Comparison of ENCODE assay signal across 19 cellular contexts in the genomic region with DNA sequence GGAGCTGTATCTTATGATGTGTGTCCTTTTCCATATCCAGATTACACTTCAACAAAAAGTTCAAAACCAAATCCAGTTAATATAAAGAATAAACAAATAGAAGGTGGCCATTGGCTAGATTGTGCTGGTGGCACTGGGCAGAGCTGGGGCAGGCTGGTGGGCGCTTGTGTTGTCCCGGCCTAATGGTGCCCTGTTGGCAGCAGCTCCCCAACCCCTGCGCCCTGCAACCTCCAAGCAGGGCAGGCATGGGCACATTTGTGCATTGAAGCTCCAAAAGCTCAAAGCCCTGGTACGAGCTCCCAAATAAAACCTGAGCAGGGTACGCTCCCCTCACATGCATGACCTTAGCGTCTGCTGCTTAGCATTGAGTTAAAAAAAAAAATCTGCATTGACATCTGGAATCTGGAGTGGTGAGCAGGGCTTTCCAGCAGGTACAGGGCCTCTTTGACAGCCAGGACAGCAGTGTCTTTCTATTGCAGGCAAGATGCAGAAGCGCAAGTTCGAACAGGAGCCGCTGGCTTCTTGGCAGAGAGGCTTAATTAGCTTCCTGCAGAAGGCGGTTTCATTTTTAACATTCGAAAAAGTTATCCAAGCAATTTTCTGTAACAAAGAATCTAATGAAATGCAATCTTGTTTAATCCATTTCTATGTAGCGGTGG. TPM values are rescaled to one million over a fixed set of nuclear protein-coding genes. Genes with fewer than 3 reads are reported as not detected.
DNase-seq lines count a peak whose midpoint lies in the region; ATAC-seq, FAIRE-seq and TF ChIP-seq lines count a peak whose summit lies in the region.
"Had no signal": no experiment of that assay in that cellular context is flagged by ENCODE, and none has a peak within 500 bp of the region (broad histone marks: within the 10 kb centered on the region; RNA-seq: fewer than 3 reads in every experiment).

No MANE protein-coding gene starts in this region.

- CTCF ChIA-PET in CD4-positive, alpha-beta T cell (lab: Charles Lee): no interaction called here

- no peaks in the 10 kb centered on the region for H3K36me3 Mint-ChIP-seq in T-helper 1 cell treated with Interleukin-12 subunit alpha and Interleukin-12 subunit beta and Interleukin-4 antibody, amounts not matched to agents 30 μg/mL and 1 μg/mL, for 36 hours (ENCODE audit: low read depth)
- H3K36me3 Mint-ChIP-seq in CD4-positive, alpha-beta T cell (ENCODE audit: low read depth): no peaks in the 10 kb centered on the region
- H3K36me3 Mint-ChIP-seq in activated T-helper 1 cell treated with anti-CD3 and anti-CD28 coated beads, Interleukin-12 subunit alpha, Interleukin-12 subunit beta, Interleukin-2, Interleukin-4 antibody, amounts not matched to agents 30 ng/mL and 10 ng/mL and 1 ng/mL, durations not matched to agents 14 hours and 24 hours and 36 hours (ENCODE audit: low read depth): no peaks in the 10 kb centered on the region

- no peaks in the 10 kb centered on the region for H3K9me3 ChIP-seq in CD4-positive, alpha-beta T cell (ENCODE audit: control insufficient read depth, low read length)
- H3K9me3 ChIP-seq in lower lobe of right lung (no peaks in the 10 kb centered on the region), kidney (ENCODE audit: control insufficient read depth in 1 of 2, low read length in 2 of 2) (no peaks in the 10 kb centered on the region)
- H3K9me3 ChIP-seq: A549, Caco-2 had no signal

- H3K36me3 ChIP-seq in lower lobe of right lung (no peaks in the 10 kb centered on the region), kidney (ENCODE audit: control insufficient read depth in 1 of 2, insufficient read depth in 2 of 2, low read length in 2 of 2) (no peaks in the 10 kb centered on the region)

- no peak for DNase-seq in T-helper 1 cell
- DNase-seq in CD4-positive, alpha-beta T cell: no peak
- DNase-seq in activated T-helper 1 cell treated with anti-CD3 and anti-CD28 coated beads, Interleukin-12 subunit alpha, Interleukin-12 subunit beta, Interleukin-2, Interleukin-4 antibody, amounts not matched to agents 30 ng/mL and 10 ng/mL and 1 ng/mL, durations not matched to agents 14 hours and 24 hours and 36 hours (ENCODE audit: low spot score): no peak
- no peak for DNase-seq in lower lobe of right lung
- DNase-seq in KBM-7: no peak
- DNase-seq in kidney: no peak
- no peak for DNase-seq in DMS79 treated with DMSO at 0.1 percent for 48 hours (lab: John Stamatoyannopoulos, UW)
- DNase-seq: Caco-2; hippocampal formation; NCI-H2107; SHP77; stimulated activated CD4-positive, alpha-beta T cell treated with anti-CD3 and anti-CD28 coated beads, Interleukin-4, amount 100 ng/mL, for 24 hours had no signal

- intact Hi-C loops in CD4-positive, alpha-beta T cell (cut with DNase I, micrococcal nuclease): no loop called here
- intact Hi-C loops in activated T-helper 1 cell treated with anti-CD3 and anti-CD28 coated beads, Interleukin-12 subunit alpha, Interleukin-12 subunit beta, Interleukin-2, Interleukin-4 antibody, amounts not matched to agents 30 ng/mL and 10 ng/mL and 1 ng/mL, durations not matched to agents 14 hours and 24 hours and 36 hours (cut with micrococcal nuclease): no loop called here
- intact Hi-C loops in lower lobe of right lung (cut with DNase I): no loop called here
- intact Hi-C loops in kidney (cut with DNase I): no loop called here

- peaks cover 2% of the 10 kb centered on the region for H3K4me1 Mint-ChIP-seq in T-helper 1 cell treated with Interleukin-12 subunit alpha and Interleukin-12 subunit beta and Interleukin-4 antibody, amounts not matched to agents 30 μg/mL and 1 μg/mL, for 36 hours (ENCODE audit: low read depth)
- H3K4me1 Mint-ChIP-seq in CD4-positive, alpha-beta T cell (ENCODE audit: low read depth): no peaks in the 10 kb centered on the region
- H3K4me1 Mint-ChIP-seq in activated T-helper 1 cell treated with anti-CD3 and anti-CD28 coated beads, Interleukin-12 subunit alpha, Interleukin-12 subunit beta, Interleukin-2, Interleukin-4 antibody, amounts not matched to agents 30 ng/mL and 10 ng/mL and 1 ng/mL, durations not matched to agents 14 hours and 24 hours and 36 hours (ENCODE audit: low read depth): no peaks in the 10 kb centered on the region
- H3K4me1 Mint-ChIP-seq: nephron had no signal

- no peak overlapping the region for H3K9ac ChIP-seq in kidney (ENCODE audit: low read length in 2 of 2)

- H3K4me3 Mint-ChIP-seq in T-helper 1 cell treated with Interleukin-12 subunit alpha and Interleukin-12 subunit beta and Interleukin-4 antibody, amounts not matched to agents 30 μg/mL and 1 μg/mL, for 36 hours: peak overlapping the region; percentile 34
- peak overlapping the region; percentile 72 for H3K4me3 Mint-ChIP-seq in CD4-positive, alpha-beta T cell
- peak overlapping the region; percentile 26 for H3K4me3 Mint-ChIP-seq in activated T-helper 1 cell treated with anti-CD3 and anti-CD28 coated beads, Interleukin-12 subunit alpha, Interleukin-12 subunit beta, Interleukin-2, Interleukin-4 antibody, amounts not matched to agents 30 ng/mL and 10 ng/mL and 1 ng/mL, durations not matched to agents 14 hours and 24 hours and 36 hours
- H3K4me3 Mint-ChIP-seq: nephron had no signal

- H3K9me3 Mint-ChIP-seq in T-helper 1 cell treated with Interleukin-12 subunit alpha and Interleukin-12 subunit beta and Interleukin-4 antibody, amounts not matched to agents 30 μg/mL and 1 μg/mL, for 36 hours: no peaks in the 10 kb centered on the region
- no peaks in the 10 kb centered on the region for H3K9me3 Mint-ChIP-seq in CD4-positive, alpha-beta T cell
- H3K9me3 Mint-ChIP-seq in activated T-helper 1 cell treated with anti-CD3 and anti-CD28 coated beads, Interleukin-12 subunit alpha, Interleukin-12 subunit beta, Interleukin-2, Interleukin-4 antibody, amounts not matched to agents 30 ng/mL and 10 ng/mL and 1 ng/mL, durations not matched to agents 14 hours and 24 hours and 36 hours: no peaks in the 10 kb centered on the region

- H3K27ac Mint-ChIP-seq in T-helper 1 cell treated with Interleukin-12 subunit alpha and Interleukin-12 subunit beta and Interleukin-4 antibody, amounts not matched to agents 30 μg/mL and 1 μg/mL, for 36 hours: no peak overlapping the region
- H3K27ac Mint-ChIP-seq in CD4-positive, alpha-beta T cell: no peak overlapping the region
- no peak overlapping the region for H3K27ac Mint-ChIP-seq in activated T-helper 1 cell treated with anti-CD3 and anti-CD28 coated beads, Interleukin-12 subunit alpha, Interleukin-12 subunit beta, Interleukin-2, Interleukin-4 antibody, amounts not matched to agents 30 ng/mL and 10 ng/mL and 1 ng/mL, durations not matched to agents 14 hours and 24 hours and 36 hours
- H3K27ac Mint-ChIP-seq: nephron had no signal

- H3K27me3 Mint-ChIP-seq in T-helper 1 cell treated with Interleukin-12 subunit alpha and Interleukin-12 subunit beta and Interleukin-4 antibody, amounts not matched to agents 30 μg/mL and 1 μg/mL, for 36 hours (ENCODE audit: low read depth): no peaks in the 10 kb centered on the region
- no peaks in the 10 kb centered on the region for H3K27me3 Mint-ChIP-seq in CD4-positive, alpha-beta T cell
- H3K27me3 Mint-ChIP-seq in activated T-helper 1 cell treated with anti-CD3 and anti-CD28 coated beads, Interleukin-12 subunit alpha, Interleukin-12 subunit beta, Interleukin-2, Interleukin-4 antibody, amounts not matched to agents 30 ng/mL and 10 ng/mL and 1 ng/mL, durations not matched to agents 14 hours and 24 hours and 36 hours (ENCODE audit: insufficient read depth): no peaks in the 10 kb centered on the region

- FAIRE-seq in kidney (lab: Jason Lieb, UNC): no peak
- FAIRE-seq: TTC549, urothelium cell line had no signal

- no peaks in the 10 kb centered on the region for H3K4me1 ChIP-seq in lower lobe of right lung
- H3K4me1 ChIP-seq in kidney (ENCODE audit: control insufficient read depth in 1 of 2, insufficient read depth in 1 of 2, low read depth in 1 of 2, low read length in 2 of 2): no peaks in the 10 kb centered on the region
- H3K4me1 ChIP-seq: A549, Caco-2 had no signal

- in situ Hi-C loops in KBM-7 (cut with MboI; ENCODE audit: low pct_unique_long_range_greater_than_20kb, low sequenced_read_pairs): no loop called here

- H3K27me3 ChIP-seq in CD4-positive, alpha-beta T cell (ENCODE audit: control insufficient read depth, insufficient read depth, low read length): no peaks in the 10 kb centered on the region
- no peaks in the 10 kb centered on the region for H3K27me3 ChIP-seq in lower lobe of right lung (ENCODE audit: low read depth)

- H3K27ac ChIP-seq in CD4-positive, alpha-beta T cell (ENCODE audit: low read depth, low read length): no peak overlapping the region
- no peak overlapping the region for H3K27ac ChIP-seq in lower lobe of right lung
- no peak overlapping the region for H3K27ac ChIP-seq in kidney (ENCODE audit: low read depth in 2 of 2, low read length in 2 of 2)
- H3K27ac ChIP-seq: A549 had no signal

- H3K4me3 ChIP-seq in lower lobe of right lung (peak overlapping the region; percentile 34), kidney (ENCODE audit: low read length in 2 of 2) (no peak overlapping the region)
- H3K4me3 ChIP-seq: A549 had no signal

- POLR2A ChIA-PET in CD4-positive, alpha-beta T cell (lab: Charles Lee): no interaction called here

- TF ChIP-seq CTCF in CD4-positive, alpha-beta T cell (IDR thresholded peaks at IDR 0.05): no peak
- TF ChIP-seq CTCF in lower lobe of right lung (IDR thresholded peaks at IDR 0.05) (no peak), kidney (IDR thresholded peaks at IDR 0.05; ENCODE audit: borderline replicate concordance, extremely low read depth, insufficient read depth) (no peak)

- no peak for ATAC-seq in CD4-positive, alpha-beta T cell (ENCODE audit: poor library complexity)
- no peak for ATAC-seq in lower lobe of right lung
- ATAC-seq: A549, left lobe of liver had no signal

RNA-seq across cellular contexts. Expression of a gene that starts 25.9 kb away (rescaled TPM):
- not detected for total RNA-seq in CD4-positive, alpha-beta T cell
- total RNA-seq in activated T-helper 1 cell treated with anti-CD3 and anti-CD28 coated beads, Interleukin-12 subunit alpha, Interleukin-12 subunit beta, Interleukin-2, Interleukin-4 antibody, amounts not matched to agents 30 ng/mL and 10 ng/mL and 1 ng/mL, durations not matched to agents 14 hours and 24 hours and 36 hours: not detected in 2 replicates
- total RNA-seq in lower lobe of right lung (not detected), kidney (0.76 TPM)
- 0.54 TPM for polyA plus RNA-seq in kidney (ENCODE audit: insufficient read depth, low read depth, low replicate concordance)
- total RNA-seq: Caco-2, left lobe of liver had no signal
- polyA plus RNA-seq: A549, adipose tissue had no signal
